Comparison of ENCODE assay signal across 19 cellular contexts in the genomic region with DNA sequence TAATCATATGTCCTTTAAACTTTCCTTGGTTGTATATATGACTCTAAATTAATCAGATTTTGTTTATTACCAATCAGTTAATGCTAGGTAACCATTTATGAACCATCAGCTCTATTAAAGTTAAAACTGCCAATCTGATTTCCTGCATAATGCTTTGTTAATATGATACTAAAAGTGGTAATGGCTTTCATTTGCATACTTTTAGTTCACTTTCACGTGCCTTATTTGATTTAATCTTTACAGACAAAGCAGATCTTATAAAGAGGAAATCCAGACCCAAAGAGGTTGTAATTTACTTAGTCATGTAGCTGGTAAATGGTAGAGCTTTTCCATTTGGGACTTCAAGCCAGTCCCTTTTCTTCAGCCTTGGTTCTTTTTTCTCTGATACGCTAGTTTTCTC.
"Had no signal": no experiment of that assay in that cellular context is flagged by ENCODE, and none has a peak within 500 bp of the region (broad histone marks: within the 10 kb centered on the region; RNA-seq: fewer than 3 reads in every experiment).

No MANE protein-coding gene starts in this region.

- H3K27me3 ChIP-seq: breast epithelium, esophagus squamous epithelium had no signal

- ATAC-seq: activated CD4-positive, alpha-beta T cell treated with anti-CD3 and anti-CD28 coated beads for 36 hours; mucosa of descending colon; natural killer cell; sciatic nerve had no signal

- H3K36me3 ChIP-seq: breast epithelium, esophagus squamous epithelium had no signal

- DNase-seq: activated CD4-positive, alpha-beta memory T cell treated with anti-CD3 and anti-CD28 coated beads, Interleukin-2, amount 10 ng/mL, durations not matched to agents 7 days and 5 days; activated CD4-positive, alpha-beta T cell treated with anti-CD3 and anti-CD28 coated beads for 36 hours; activated gamma-delta T cell; activated naive CD8-positive, alpha-beta T cell treated with anti-CD3 and anti-CD28 coated beads for 36 hours; activated T-cell treated with anti-CD3 and anti-CD28 coated beads, Interleukin-2, amount 50 U/mL, for 48 hours; anterior cingulate cortex; endodermal cell; esophagus squamous epithelium; foreskin fibroblast; head of caudate nucleus; mucosa of descending colon; natural killer cell; stimulated activated CD4-positive, alpha-beta T cell treated with anti-CD3 and anti-CD28 coated beads, Interleukin-12 subunit alpha, Interleukin-12 subunit beta, amount 100 ng/mL, for 4 hours; stimulated activated CD4-positive, alpha-beta T cell treated with anti-CD3 and anti-CD28 coated beads, Interleukin-2, amount 100 ng/mL, for 48 hours; stimulated activated naive CD4-positive, alpha-beta T cell treated with Interleukin-2 at 50 U/mL for 16 hours; T1000 had no signal

- H3K4me1 ChIP-seq: breast epithelium had no signal

- H3K4me3 ChIP-seq: breast epithelium, esophagus squamous epithelium, lung, mucosa of descending colon had no signal

- H3K9me3 ChIP-seq: breast epithelium, esophagus squamous epithelium, mucosa of descending colon had no signal
